11 cellular contexts compared by ENCODE assay signal in the genomic region with DNA sequence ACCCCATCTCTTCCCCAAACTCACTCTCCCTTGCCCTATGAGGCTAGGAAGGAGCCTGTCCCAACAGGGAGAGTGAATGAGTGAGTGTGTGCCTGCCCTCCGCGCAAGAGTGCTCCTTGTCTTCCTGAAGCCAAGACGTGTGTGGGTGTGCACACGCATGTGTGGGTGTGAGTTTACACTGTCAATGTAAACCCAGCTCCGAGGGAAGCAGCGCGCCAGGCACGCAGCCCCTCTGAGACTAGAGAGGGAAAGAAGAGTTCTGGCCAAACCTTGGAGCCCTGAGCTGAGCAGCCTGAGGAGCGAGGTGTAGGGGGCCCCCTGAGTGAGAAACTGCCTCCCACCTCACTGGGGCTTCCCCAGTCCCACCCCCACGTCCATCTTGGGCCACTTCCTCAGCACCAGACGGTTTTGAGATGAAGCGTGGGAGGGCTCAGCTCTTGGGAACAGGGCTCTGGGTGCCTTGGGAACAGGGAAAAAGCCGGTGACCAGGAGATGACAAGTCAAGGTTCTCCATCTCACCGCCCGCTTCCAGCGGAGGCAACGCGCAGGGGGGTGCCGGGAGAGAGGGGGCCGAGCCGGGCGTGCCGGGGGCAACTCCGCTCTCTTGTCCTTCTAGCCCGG. TPM values are rescaled to one million over a fixed set of nuclear protein-coding genes. Genes with fewer than 3 reads are reported as not detected.
A peak's percentile ranks its signal among the peaks of the same experiment; 100 is the strongest.
DNase-seq lines count a peak whose midpoint lies in the region; ATAC-seq and TF ChIP-seq lines count a peak whose summit lies in the region.
"Had no signal": no experiment of that assay in that cellular context is flagged by ENCODE, and none has a peak within 500 bp of the region (broad histone marks: within the 10 kb centered on the region; RNA-seq: fewer than 3 reads in every experiment).

No MANE protein-coding gene starts in this region.

- H3K4me3 ChIP-seq in fibroblast of lung (replicated peaks in 1 of 4; ENCODE audit: control extremely low read depth in 1 of 4, insufficient read depth in 1 of 4, low read depth in 3 of 4, low read length in 4 of 4) = peak overlapping the region; percentile 23 to 53 (median 40)
- H3K4me3 ChIP-seq: GM23248 had no signal

- H3K79me2 ChIP-seq in fibroblast of lung (ENCODE audit: control insufficient read depth, insufficient read depth, low read length) = peaks cover 9% of the 10 kb centered on the region

- TF ChIP-seq CTCF in fibroblast of lung (conservative IDR thresholded peaks at IDR 0.05 in 1 of 2, IDR thresholded peaks at IDR 0.05 in 1 of 2; ENCODE audit: low read depth in 1 of 2, low read length in 2 of 2) = no peak

- H3K27ac ChIP-seq in fibroblast of lung (ENCODE audit: insufficient read depth, low read length) = peak overlapping the region; percentile 2
- H3K27ac ChIP-seq: GM23248 had no signal

- H3K4me1 Mint-ChIP-seq in naive thymus-derived CD8-positive, alpha-beta T cell = peaks cover 18 to 39% (median 37%) of the 10 kb centered on the region in 4 donors

- peak; percentile 11 for DNase-seq in stimulated activated CD4-positive, alpha-beta T cell treated with anti-CD3 and anti-CD28 coated beads, Interleukin-15, amount 100 ng/mL, for 24 hours
- DNase-seq in stimulated activated CD4-positive, alpha-beta T cell treated with anti-CD3 and anti-CD28 coated beads, Interleukin-2, amount 100 ng/mL, for 24 hours = no peak
- DNase-seq in fibroblast of lung (ENCODE audit: low read depth in 2 of 2) = peak; percentile 10 to 45
- DNase-seq in naive thymus-derived CD8-positive, alpha-beta T cell = no peak
- DNase-seq in NCI-H82 (lab: John Stamatoyannopoulos, UW) = no peak
- no peak for DNase-seq in DMS153 treated with DMSO at 0.1 percent for 48 hours (lab: John Stamatoyannopoulos, UW; ENCODE audit: unreplicated experiment)
- DNase-seq in AG20443 (ENCODE audit: low spot score) = no peak
- DNase-seq: effector memory CD8-positive, alpha-beta T cell; GM23248; stimulated activated CD4-positive, alpha-beta T cell treated with anti-CD3 and anti-CD28 coated beads, Interleukin-4, amount 100 ng/mL, for 4 hours had no signal

- H3K27me3 ChIP-seq in fibroblast of lung (ENCODE audit: control insufficient read depth, insufficient read depth, low read length) = peaks cover 4% of the 10 kb centered on the region

- H2AFZ ChIP-seq in fibroblast of lung (ENCODE audit: low read length) = peak overlapping the region; percentile 63
- H2AFZ ChIP-seq: GM23248 had no signal

- H3K36me3 ChIP-seq in fibroblast of lung (ENCODE audit: control insufficient read depth, insufficient read depth, low read length) = no peaks in the 10 kb centered on the region

- peak overlapping the region in 1 of 10 donors; percentile 71 for H3K27ac Mint-ChIP-seq in naive thymus-derived CD8-positive, alpha-beta T cell
- H3K27ac Mint-ChIP-seq: effector memory CD8-positive, alpha-beta T cell had no signal

- no peaks in the 10 kb centered on the region for H3K9me3 ChIP-seq in fibroblast of lung (ENCODE audit: control insufficient read depth, insufficient read depth, low read depth, low read length)

- peak in 1 of 2 donors; percentile 20 for ATAC-seq in naive thymus-derived CD8-positive, alpha-beta T cell
- no peak for ATAC-seq in GM18861 (IDR thresholded peaks at IDR 0.05; ENCODE audit: unreplicated experiment)
- ATAC-seq: effector memory CD8-positive, alpha-beta T cell had no signal

- H3K4me2 ChIP-seq in fibroblast of lung (ENCODE audit: extremely low read depth, insufficient read depth, low read length) = peak overlapping the region; percentile 67

- H3K27me3 Mint-ChIP-seq in naive thymus-derived CD8-positive, alpha-beta T cell = peaks cover 48 to 86% (median 74%) of the 10 kb centered on the region in 5 donors

- H3K4me1 ChIP-seq in fibroblast of lung (ENCODE audit: control insufficient read depth, extremely low read depth, insufficient read depth, low read length) = no peaks in the 10 kb centered on the region

- POLR2A ChIA-PET in naive thymus-derived CD8-positive, alpha-beta T cell (lab: Charles Lee) = no interaction called here

- H3K4me3 Mint-ChIP-seq in naive thymus-derived CD8-positive, alpha-beta T cell = peak overlapping the region in 8 of 10 donors; percentile 21 to 64 (median 55)

- no peaks in the 10 kb centered on the region for H4K20me1 ChIP-seq in fibroblast of lung (ENCODE audit: control insufficient read depth, extremely low read depth, insufficient read depth, low read length)

- H3K9ac ChIP-seq in fibroblast of lung (ENCODE audit: insufficient read depth, low read length) = no peak overlapping the region
- H3K9ac ChIP-seq: GM23248 had no signal

- peaks cover 0 to 8% (median 0%) of the 10 kb centered on the region in 3 donors for H3K36me3 Mint-ChIP-seq in naive thymus-derived CD8-positive, alpha-beta T cell

- H3K9me3 Mint-ChIP-seq in naive thymus-derived CD8-positive, alpha-beta T cell = peaks cover 0 to 19% (median 2%) of the 10 kb centered on the region in 9 donors
- H3K9me3 Mint-ChIP-seq: effector memory CD8-positive, alpha-beta T cell had no signal

RNA-seq across cellular contexts. Expression of gene MECOM, which starts 5.1 kb away (rescaled TPM):
- total RNA-seq in fibroblast of lung = 18.0 and 46.1 TPM in 2 replicates
- 6.2 and 17.4 TPM in 2 replicates for polyA plus RNA-seq in fibroblast of lung
- polyA plus RNA-seq in fibroblast of lung (2012) = 4.2 and 10.8 TPM in 2 replicates
- polyA minus RNA-seq in fibroblast of lung (ENCODE audit: low replicate concordance) = 10.0 and 24.1 TPM in 2 replicates
- total RNA-seq in naive thymus-derived CD8-positive, alpha-beta T cell = not detected
- not detected for polyA plus RNA-seq in naive thymus-derived CD8-positive, alpha-beta T cell

Comparison
In these comparisons a context has a peak if more than half of its experiments do, and no peak if none do; other contexts are left out.
1. DNase-seq: peak in stimulated activated CD4-positive, alpha-beta T cell treated with anti-CD3 and anti-CD28 coated beads, Interleukin-15, amount 100 ng/mL, for 24 hours (single experiment) and fibroblast of lung (2 of 2); none in stimulated activated CD4-positive, alpha-beta T cell treated with anti-CD3 and anti-CD28 coated beads, Interleukin-2, amount 100 ng/mL, for 24 hours (0 of 2), naive thymus-derived CD8-positive, alpha-beta T cell (0 of 10), NCI-H82 (single experiment), DMS153 treated with DMSO at 0.1 percent for 48 hours (single experiment) and AG20443 (single experiment).
2. RNA of gene MECOM, which starts 5.1 kb away (total RNA-seq): 18.0 to 46.1 TPM in fibroblast of lung; not detected in naive thymus-derived CD8-positive, alpha-beta T cell; every median in the first group is over 10 times any median in the second.